ENCODE assay signal across 11 cellular contexts in genomic region chr12:112409906-112410244, GRCh38. TPM values are rescaled to one million over a fixed set of nuclear protein-coding genes. Genes with fewer than 3 reads are reported as not detected.
DNase-seq lines count a peak whose midpoint lies in the region; ATAC-seq and TF ChIP-seq lines count a peak whose summit lies in the region.
"Had no signal": no experiment of that assay in that cellular context is flagged by ENCODE, and none has a peak within 500 bp of the region (broad histone marks: within the 10 kb centered on the region; RNA-seq: fewer than 3 reads in every experiment).

No MANE protein-coding gene starts in this region.

- H3K36me3 ChIP-seq in hepatocyte (replicated peaks; ENCODE audit: insufficient read depth, low read depth), result peaks cover 4% of the 10 kb centered on the region

- no peaks in the 10 kb centered on the region for H3K9me2 ChIP-seq in hepatocyte (replicated peaks; ENCODE audit: insufficient read depth)

- POLR2A ChIA-PET in activated CD4-positive, alpha-beta T cell treated with anti-CD3 and anti-CD28 coated beads for 36 hours (lab: Charles Lee), result no interaction called here

- peaks cover 46% of the 10 kb centered on the region for H3K36me3 Mint-ChIP-seq in activated CD4-positive, alpha-beta T cell treated with anti-CD3 and anti-CD28 coated beads for 36 hours (ENCODE audit: low read depth)
- H3K36me3 Mint-ChIP-seq in activated T-helper 1 cell treated with anti-CD3 and anti-CD28 coated beads, Interleukin-12 subunit alpha, Interleukin-12 subunit beta, Interleukin-2, Interleukin-4 antibody, amounts not matched to agents 30 ng/mL and 10 ng/mL and 1 ng/mL, durations not matched to agents 14 hours and 24 hours and 36 hours (ENCODE audit: low read depth), result peaks cover 41% of the 10 kb centered on the region
- H3K36me3 Mint-ChIP-seq in stimulated activated memory B cell treated with anti-CD40 and anti-IgM and Interleukin-4, amounts not matched to agents 10 μg/mL and 1 μg/mL and 100 μg/mL, for 72 hours, result peaks cover 40% of the 10 kb centered on the region

- no peaks in the 10 kb centered on the region for H3K27me3 ChIP-seq in hepatocyte
- H3K27me3 ChIP-seq: esophagus squamous epithelium had no signal

- H2AFZ ChIP-seq in hepatocyte, result peak overlapping the region; percentile 27

- WGBS in hepatocyte (ENCODE audit: low lambda C conversion rate, missing lambda C conversion rate), result 98% methylated on average over 14 of the region's 14 CpGs

- no peak overlapping the region for H3K4me3 ChIP-seq in hepatocyte

- in situ Hi-C loops in GM13976 (cut with MboI; ENCODE audit: low sequenced_read_pairs, unreplicated experiment), result no loop called here

- TF ChIP-seq CTCF in hepatocyte (IDR thresholded peaks at IDR 0.05; ENCODE audit: poor library complexity), result no peak
- TF ChIP-seq CTCF in GM13976 (IDR thresholded peaks at IDR 0.05; ENCODE audit: borderline replicate concordance, control extremely low read depth, extremely low read depth, insufficient read depth, missing control alignments), result no peak

- no peak for DNase-seq in activated CD4-positive, alpha-beta T cell treated with anti-CD3 and anti-CD28 coated beads for 36 hours
- DNase-seq in activated CD4-positive, alpha-beta T cell treated with anti-CD3 and anti-CD28 coated beads for 4 hours, result no peak
- no peak for DNase-seq in activated T-helper 1 cell treated with anti-CD3 and anti-CD28 coated beads, Interleukin-12 subunit alpha, Interleukin-12 subunit beta, Interleukin-2, Interleukin-4 antibody, amounts not matched to agents 30 ng/mL and 10 ng/mL and 1 ng/mL, durations not matched to agents 14 hours and 24 hours and 36 hours (ENCODE audit: low spot score)
- DNase-seq in hepatocyte (ENCODE audit: low spot score) (no peak), GM13976 (ENCODE audit: low spot score) (no peak), NCI-H1694 (lab: John Stamatoyannopoulos, UW) (no peak)
- DNase-seq: activated gamma-delta T cell had no signal

- peaks cover 22% of the 10 kb centered on the region for H3K79me2 ChIP-seq in hepatocyte

- H3K27ac Mint-ChIP-seq in activated CD4-positive, alpha-beta T cell treated with anti-CD3 and anti-CD28 coated beads for 36 hours, result peak overlapping the region; percentile 100
- peak overlapping the region; percentile 100 for H3K27ac Mint-ChIP-seq in activated T-helper 1 cell treated with anti-CD3 and anti-CD28 coated beads, Interleukin-12 subunit alpha, Interleukin-12 subunit beta, Interleukin-2, Interleukin-4 antibody, amounts not matched to agents 30 ng/mL and 10 ng/mL and 1 ng/mL, durations not matched to agents 14 hours and 24 hours and 36 hours
- peak overlapping the region; percentile 100 for H3K27ac Mint-ChIP-seq in stimulated activated memory B cell treated with anti-CD40 and anti-IgM and Interleukin-4, amounts not matched to agents 10 μg/mL and 1 μg/mL and 100 μg/mL, for 72 hours

- H3K4me1 ChIP-seq in hepatocyte (ENCODE audit: insufficient read depth), result peaks cover 13% of the 10 kb centered on the region

- H4K20me1 ChIP-seq in hepatocyte (ENCODE audit: insufficient read depth, poor library complexity, severe bottlenecking), result peaks cover 15% of the 10 kb centered on the region

- CTCF ChIA-PET in activated CD4-positive, alpha-beta T cell treated with anti-CD3 and anti-CD28 coated beads for 36 hours (lab: Charles Lee), result interaction anchor here (1.7 kb wide), 1 partner anchor 211 kb away, joined by 7 read pairs; no protein-coding TSS in a partner anchor

- peak overlapping the region; percentile 29 for H3K4me2 ChIP-seq in hepatocyte

- ATAC-seq in activated CD4-positive, alpha-beta T cell treated with anti-CD3 and anti-CD28 coated beads for 36 hours, result no peak
- no peak for ATAC-seq in stimulated activated memory B cell treated with anti-CD40 and anti-IgM and Interleukin-4, amounts not matched to agents 10 μg/mL and 1 μg/mL and 100 μg/mL, for 72 hours
- ATAC-seq in GM18502 (IDR thresholded peaks at IDR 0.05; ENCODE audit: poor library complexity, unreplicated experiment), result no peak

- H3K27ac ChIP-seq in hepatocyte, result no peak overlapping the region

- no peaks in the 10 kb centered on the region for H3K27me3 Mint-ChIP-seq in activated CD4-positive, alpha-beta T cell treated with anti-CD3 and anti-CD28 coated beads for 36 hours
- peaks cover under 1% of the 10 kb centered on the region for H3K27me3 Mint-ChIP-seq in activated T-helper 1 cell treated with anti-CD3 and anti-CD28 coated beads, Interleukin-12 subunit alpha, Interleukin-12 subunit beta, Interleukin-2, Interleukin-4 antibody, amounts not matched to agents 30 ng/mL and 10 ng/mL and 1 ng/mL, durations not matched to agents 14 hours and 24 hours and 36 hours (ENCODE audit: insufficient read depth)
- H3K27me3 Mint-ChIP-seq in stimulated activated memory B cell treated with anti-CD40 and anti-IgM and Interleukin-4, amounts not matched to agents 10 μg/mL and 1 μg/mL and 100 μg/mL, for 72 hours, result no peaks in the 10 kb centered on the region

- peak overlapping the region; percentile 93 for H3K4me3 Mint-ChIP-seq in activated CD4-positive, alpha-beta T cell treated with anti-CD3 and anti-CD28 coated beads for 36 hours
- peak overlapping the region; percentile 100 for H3K4me3 Mint-ChIP-seq in activated T-helper 1 cell treated with anti-CD3 and anti-CD28 coated beads, Interleukin-12 subunit alpha, Interleukin-12 subunit beta, Interleukin-2, Interleukin-4 antibody, amounts not matched to agents 30 ng/mL and 10 ng/mL and 1 ng/mL, durations not matched to agents 14 hours and 24 hours and 36 hours
- peak overlapping the region; percentile 100 for H3K4me3 Mint-ChIP-seq in stimulated activated memory B cell treated with anti-CD40 and anti-IgM and Interleukin-4, amounts not matched to agents 10 μg/mL and 1 μg/mL and 100 μg/mL, for 72 hours

- no peaks in the 10 kb centered on the region for H3K9me3 ChIP-seq in hepatocyte (ENCODE audit: low read depth)
- H3K9me3 ChIP-seq: esophagus squamous epithelium, thoracic aorta had no signal

- intact Hi-C loops in activated CD4-positive, alpha-beta T cell treated with anti-CD3 and anti-CD28 coated beads for 36 hours (cut with DNase I, micrococcal nuclease), result loop anchor here (1.0 to 10.0 kb wide), 17 partner anchors 8 to 1665 kb away; partner anchors contain the start of genes ACAD10 (in 2 of the 2), ERP29 (in 2 of the 2), HECTD4 (in 2 of the 2) and MAPKAPK5 (in 2 of the 2)
- intact Hi-C loops in activated T-helper 1 cell treated with anti-CD3 and anti-CD28 coated beads, Interleukin-12 subunit alpha, Interleukin-12 subunit beta, Interleukin-2, Interleukin-4 antibody, amounts not matched to agents 30 ng/mL and 10 ng/mL and 1 ng/mL, durations not matched to agents 14 hours and 24 hours and 36 hours (cut with micrococcal nuclease), result loop anchor here (1.0 to 10.0 kb wide), 9 partner anchors 9 to 725 kb away; partner anchors contain the start of genes ACAD10, BRAP, ERP29 and HECTD4

- H3K9me3 Mint-ChIP-seq in activated CD4-positive, alpha-beta T cell treated with anti-CD3 and anti-CD28 coated beads for 36 hours (ENCODE audit: low read depth), result no peaks in the 10 kb centered on the region
- H3K9me3 Mint-ChIP-seq in activated T-helper 1 cell treated with anti-CD3 and anti-CD28 coated beads, Interleukin-12 subunit alpha, Interleukin-12 subunit beta, Interleukin-2, Interleukin-4 antibody, amounts not matched to agents 30 ng/mL and 10 ng/mL and 1 ng/mL, durations not matched to agents 14 hours and 24 hours and 36 hours, result no peaks in the 10 kb centered on the region
- no peaks in the 10 kb centered on the region for H3K9me3 Mint-ChIP-seq in stimulated activated memory B cell treated with anti-CD40 and anti-IgM and Interleukin-4, amounts not matched to agents 10 μg/mL and 1 μg/mL and 100 μg/mL, for 72 hours

- H3K4me1 Mint-ChIP-seq in activated CD4-positive, alpha-beta T cell treated with anti-CD3 and anti-CD28 coated beads for 36 hours, result peaks cover 38% of the 10 kb centered on the region
- H3K4me1 Mint-ChIP-seq in activated T-helper 1 cell treated with anti-CD3 and anti-CD28 coated beads, Interleukin-12 subunit alpha, Interleukin-12 subunit beta, Interleukin-2, Interleukin-4 antibody, amounts not matched to agents 30 ng/mL and 10 ng/mL and 1 ng/mL, durations not matched to agents 14 hours and 24 hours and 36 hours (ENCODE audit: low read depth), result peaks cover 33% of the 10 kb centered on the region
- H3K4me1 Mint-ChIP-seq in stimulated activated memory B cell treated with anti-CD40 and anti-IgM and Interleukin-4, amounts not matched to agents 10 μg/mL and 1 μg/mL and 100 μg/mL, for 72 hours, result peaks cover 37% of the 10 kb centered on the region

RNA-seq across cellular contexts. Expression of gene RPL6, which starts 0.5 kb away (rescaled TPM):
- 1,000 to 10,000 TPM; 2,097 to 2,202 TPM for total RNA-seq in activated CD4-positive, alpha-beta T cell treated with anti-CD3 and anti-CD28 coated beads for 36 hours
- 1,690 and 1,698 TPM in 2 replicates for total RNA-seq in activated T-helper 1 cell treated with anti-CD3 and anti-CD28 coated beads, Interleukin-12 subunit alpha, Interleukin-12 subunit beta, Interleukin-2, Interleukin-4 antibody, amounts not matched to agents 30 ng/mL and 10 ng/mL and 1 ng/mL, durations not matched to agents 14 hours and 24 hours and 36 hours
- 1,682 and 1,816 TPM in 2 replicates for total RNA-seq in hepatocyte
- 279 and 281 TPM in 2 replicates for polyA plus RNA-seq in hepatocyte

RNA-seq across cellular contexts. Expression of gene PTPN11, which starts 8.9 kb away (rescaled TPM):
- 100 to 1,000 TPM; 129 to 134 TPM for total RNA-seq in activated CD4-positive, alpha-beta T cell treated with anti-CD3 and anti-CD28 coated beads for 36 hours
- 163 TPM in 2 replicates for total RNA-seq in activated T-helper 1 cell treated with anti-CD3 and anti-CD28 coated beads, Interleukin-12 subunit alpha, Interleukin-12 subunit beta, Interleukin-2, Interleukin-4 antibody, amounts not matched to agents 30 ng/mL and 10 ng/mL and 1 ng/mL, durations not matched to agents 14 hours and 24 hours and 36 hours
- total RNA-seq in hepatocyte, result 102 and 115 TPM in 2 replicates
- 56.0 and 66.6 TPM in 2 replicates for polyA plus RNA-seq in hepatocyte

RNA-seq across cellular contexts. Expression of gene HECTD4, which starts 27.6 kb away (rescaled TPM):
- total RNA-seq in activated CD4-positive, alpha-beta T cell treated with anti-CD3 and anti-CD28 coated beads for 36 hours, result 10 to 100 TPM; 22.2 to 23.8 TPM
- 32.3 and 36.9 TPM in 2 replicates for total RNA-seq in activated T-helper 1 cell treated with anti-CD3 and anti-CD28 coated beads, Interleukin-12 subunit alpha, Interleukin-12 subunit beta, Interleukin-2, Interleukin-4 antibody, amounts not matched to agents 30 ng/mL and 10 ng/mL and 1 ng/mL, durations not matched to agents 14 hours and 24 hours and 36 hours
- total RNA-seq in hepatocyte, result 25.8 and 27.1 TPM in 2 replicates
- 22.7 and 23.0 TPM in 2 replicates for polyA plus RNA-seq in hepatocyte
